In the genomic region with DNA sequence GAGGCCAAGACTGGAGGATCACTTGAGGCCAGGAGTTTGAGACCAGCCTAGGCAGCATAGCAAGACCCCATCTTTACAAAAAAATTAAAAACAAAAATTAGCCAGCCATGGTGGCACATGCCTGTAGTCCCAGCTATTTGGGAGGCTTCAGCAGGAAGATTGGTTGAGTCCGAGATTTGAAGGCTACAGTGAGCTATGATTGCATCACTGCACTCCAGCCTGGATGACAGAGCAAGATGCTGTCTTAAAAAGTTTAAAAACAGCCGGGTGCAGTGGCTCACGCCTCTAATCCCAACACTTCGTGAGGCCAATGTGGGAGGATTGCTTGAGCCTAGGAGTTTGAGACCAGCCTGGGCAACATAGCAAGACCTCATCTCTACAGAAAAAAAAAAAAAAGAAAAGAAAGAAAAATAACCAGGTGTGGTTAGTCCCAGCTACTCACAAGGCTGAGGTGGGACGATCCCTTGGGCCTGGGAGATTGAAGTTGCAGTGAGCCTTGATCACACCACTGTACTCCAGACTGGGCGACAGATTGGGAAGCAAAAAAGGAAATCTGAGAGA, we compare ENCODE assay signal across 3 cellular contexts.
TF ChIP-seq lines count a peak whose summit lies in the region.

No MANE protein-coding gene starts in this region.

TF ChIP-seq in HEK293, 187 proteins besides CTCF, POLR2A, EP300 and RAD21:
- TF ChIP-seq GLI4 (tag by site-specific recombination; IDR thresholded peaks at IDR 0.05): no peak
- TF ChIP-seq ZBTB17 (tag by site-specific recombination; IDR thresholded peaks at IDR 0.05): peak; percentile 33; the same call in 1 of the 2 replicates

TF ChIP-seq in IMR-90, 13 proteins besides CTCF, POLR2A, EP300 and RAD21:
- no peak for TF ChIP-seq RFX5 (IDR thresholded peaks at IDR 0.05; ENCODE audit: low read depth, low read length)
- peak; percentile 49; the same call in 1 of the 2 replicates for TF ChIP-seq CEBPB (IDR thresholded peaks at IDR 0.05; ENCODE audit: low read depth, low read length)

TF ChIP-seq in K562, 482 proteins besides CTCF, POLR2A, EP300 and RAD21 (continues in another document):
- TF ChIP-seq NFE2 (IDR thresholded peaks at IDR 0.05; ENCODE audit: low read depth): peak; percentile 65
- TF ChIP-seq MTA3 (IDR thresholded peaks at IDR 0.05; ENCODE audit: borderline replicate concordance): 0 out of 2 replicates have a peak, but pooled peaks have one; percentile 22
- TF ChIP-seq ARID1B (IDR thresholded peaks at IDR 0.05): peak; percentile 50; the same call in 1 of the 2 replicates
- peak in 1 of 2 experiments; percentile 49; a peak in 1 of 4 replicates for TF ChIP-seq TRIM24 (IDR thresholded peaks at IDR 0.05)
- TF ChIP-seq HDAC2 (IDR thresholded peaks at IDR 0.05): 0 out of 2 replicates have a peak, but pooled peaks have one; percentile 54
- peak; percentile 79 for TF ChIP-seq CEBPG (CRISPR knock-in tag; IDR thresholded peaks at IDR 0.05)
- peak; percentile 90 to 93 for TF ChIP-seq CEBPG (tag; conservative IDR thresholded peaks at IDR 0.05 in 1 of 2, IDR thresholded peaks at IDR 0.05 in 1 of 2)
- TF ChIP-seq DIDO1 (tag; IDR thresholded peaks at IDR 0.05; ENCODE audit: low read depth): no peak
- TF ChIP-seq, protein P1, sequence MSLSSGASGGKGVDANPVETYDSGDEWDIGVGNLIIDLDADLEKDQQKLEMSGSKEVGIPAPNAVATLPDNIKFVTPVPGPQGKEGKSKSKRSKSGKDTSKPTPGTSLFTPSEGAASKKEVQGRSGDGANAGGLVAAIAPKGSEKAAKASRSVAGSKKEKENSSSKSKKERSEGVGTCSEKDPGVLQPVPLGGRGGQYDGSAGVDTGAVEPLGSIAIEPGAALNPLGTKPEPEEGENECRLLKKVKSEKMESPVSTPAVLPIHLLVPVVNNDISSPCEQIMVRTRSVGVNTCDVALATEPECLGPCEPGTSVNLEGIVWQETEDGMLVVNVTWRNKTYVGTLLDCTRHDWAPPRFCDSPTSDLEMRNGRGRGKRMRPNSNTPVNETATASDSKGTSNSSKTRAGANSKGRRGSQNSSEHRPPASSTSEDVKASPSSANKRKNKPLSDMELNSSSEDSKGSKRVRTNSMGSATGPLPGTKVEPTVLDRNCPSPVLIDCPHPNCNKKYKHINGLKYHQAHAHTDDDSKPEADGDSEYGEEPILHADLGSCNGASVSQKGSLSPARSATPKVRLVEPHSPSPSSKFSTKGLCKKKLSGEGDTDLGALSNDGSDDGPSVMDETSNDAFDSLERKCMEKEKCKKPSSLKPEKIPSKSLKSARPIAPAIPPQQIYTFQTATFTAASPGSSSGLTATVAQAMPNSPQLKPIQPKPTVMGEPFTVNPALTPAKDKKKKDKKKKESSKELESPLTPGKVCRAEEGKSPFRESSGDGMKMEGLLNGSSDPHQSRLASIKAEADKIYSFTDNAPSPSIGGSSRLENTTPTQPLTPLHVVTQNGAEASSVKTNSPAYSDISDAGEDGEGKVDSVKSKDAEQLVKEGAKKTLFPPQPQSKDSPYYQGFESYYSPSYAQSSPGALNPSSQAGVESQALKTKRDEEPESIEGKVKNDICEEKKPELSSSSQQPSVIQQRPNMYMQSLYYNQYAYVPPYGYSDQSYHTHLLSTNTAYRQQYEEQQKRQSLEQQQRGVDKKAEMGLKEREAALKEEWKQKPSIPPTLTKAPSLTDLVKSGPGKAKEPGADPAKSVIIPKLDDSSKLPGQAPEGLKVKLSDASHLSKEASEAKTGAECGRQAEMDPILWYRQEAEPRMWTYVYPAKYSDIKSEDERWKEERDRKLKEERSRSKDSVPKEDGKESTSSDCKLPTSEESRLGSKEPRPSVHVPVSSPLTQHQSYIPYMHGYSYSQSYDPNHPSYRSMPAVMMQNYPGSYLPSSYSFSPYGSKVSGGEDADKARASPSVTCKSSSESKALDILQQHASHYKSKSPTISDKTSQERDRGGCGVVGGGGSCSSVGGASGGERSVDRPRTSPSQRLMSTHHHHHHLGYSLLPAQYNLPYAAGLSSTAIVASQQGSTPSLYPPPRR (CRISPR knock-in tag; IDR thresholded peaks at IDR 0.05; ENCODE audit: borderline replicate concordance): no peak
- peak; percentile 71; the same call in 1 of the 2 replicates for TF ChIP-seq ATF7 (IDR thresholded peaks at IDR 0.05)
- TF ChIP-seq, protein P2, sequence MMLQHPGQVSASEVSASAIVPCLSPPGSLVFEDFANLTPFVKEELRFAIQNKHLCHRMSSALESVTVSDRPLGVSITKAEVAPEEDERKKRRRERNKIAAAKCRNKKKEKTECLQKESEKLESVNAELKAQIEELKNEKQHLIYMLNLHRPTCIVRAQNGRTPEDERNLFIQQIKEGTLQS (IDR thresholded peaks at IDR 0.05): peak; percentile 96
- TF ChIP-seq, protein P2 (CRISPR knock-in tag; conservative IDR thresholded peaks at IDR 0.05): no peak
- TF ChIP-seq, protein P3, sequence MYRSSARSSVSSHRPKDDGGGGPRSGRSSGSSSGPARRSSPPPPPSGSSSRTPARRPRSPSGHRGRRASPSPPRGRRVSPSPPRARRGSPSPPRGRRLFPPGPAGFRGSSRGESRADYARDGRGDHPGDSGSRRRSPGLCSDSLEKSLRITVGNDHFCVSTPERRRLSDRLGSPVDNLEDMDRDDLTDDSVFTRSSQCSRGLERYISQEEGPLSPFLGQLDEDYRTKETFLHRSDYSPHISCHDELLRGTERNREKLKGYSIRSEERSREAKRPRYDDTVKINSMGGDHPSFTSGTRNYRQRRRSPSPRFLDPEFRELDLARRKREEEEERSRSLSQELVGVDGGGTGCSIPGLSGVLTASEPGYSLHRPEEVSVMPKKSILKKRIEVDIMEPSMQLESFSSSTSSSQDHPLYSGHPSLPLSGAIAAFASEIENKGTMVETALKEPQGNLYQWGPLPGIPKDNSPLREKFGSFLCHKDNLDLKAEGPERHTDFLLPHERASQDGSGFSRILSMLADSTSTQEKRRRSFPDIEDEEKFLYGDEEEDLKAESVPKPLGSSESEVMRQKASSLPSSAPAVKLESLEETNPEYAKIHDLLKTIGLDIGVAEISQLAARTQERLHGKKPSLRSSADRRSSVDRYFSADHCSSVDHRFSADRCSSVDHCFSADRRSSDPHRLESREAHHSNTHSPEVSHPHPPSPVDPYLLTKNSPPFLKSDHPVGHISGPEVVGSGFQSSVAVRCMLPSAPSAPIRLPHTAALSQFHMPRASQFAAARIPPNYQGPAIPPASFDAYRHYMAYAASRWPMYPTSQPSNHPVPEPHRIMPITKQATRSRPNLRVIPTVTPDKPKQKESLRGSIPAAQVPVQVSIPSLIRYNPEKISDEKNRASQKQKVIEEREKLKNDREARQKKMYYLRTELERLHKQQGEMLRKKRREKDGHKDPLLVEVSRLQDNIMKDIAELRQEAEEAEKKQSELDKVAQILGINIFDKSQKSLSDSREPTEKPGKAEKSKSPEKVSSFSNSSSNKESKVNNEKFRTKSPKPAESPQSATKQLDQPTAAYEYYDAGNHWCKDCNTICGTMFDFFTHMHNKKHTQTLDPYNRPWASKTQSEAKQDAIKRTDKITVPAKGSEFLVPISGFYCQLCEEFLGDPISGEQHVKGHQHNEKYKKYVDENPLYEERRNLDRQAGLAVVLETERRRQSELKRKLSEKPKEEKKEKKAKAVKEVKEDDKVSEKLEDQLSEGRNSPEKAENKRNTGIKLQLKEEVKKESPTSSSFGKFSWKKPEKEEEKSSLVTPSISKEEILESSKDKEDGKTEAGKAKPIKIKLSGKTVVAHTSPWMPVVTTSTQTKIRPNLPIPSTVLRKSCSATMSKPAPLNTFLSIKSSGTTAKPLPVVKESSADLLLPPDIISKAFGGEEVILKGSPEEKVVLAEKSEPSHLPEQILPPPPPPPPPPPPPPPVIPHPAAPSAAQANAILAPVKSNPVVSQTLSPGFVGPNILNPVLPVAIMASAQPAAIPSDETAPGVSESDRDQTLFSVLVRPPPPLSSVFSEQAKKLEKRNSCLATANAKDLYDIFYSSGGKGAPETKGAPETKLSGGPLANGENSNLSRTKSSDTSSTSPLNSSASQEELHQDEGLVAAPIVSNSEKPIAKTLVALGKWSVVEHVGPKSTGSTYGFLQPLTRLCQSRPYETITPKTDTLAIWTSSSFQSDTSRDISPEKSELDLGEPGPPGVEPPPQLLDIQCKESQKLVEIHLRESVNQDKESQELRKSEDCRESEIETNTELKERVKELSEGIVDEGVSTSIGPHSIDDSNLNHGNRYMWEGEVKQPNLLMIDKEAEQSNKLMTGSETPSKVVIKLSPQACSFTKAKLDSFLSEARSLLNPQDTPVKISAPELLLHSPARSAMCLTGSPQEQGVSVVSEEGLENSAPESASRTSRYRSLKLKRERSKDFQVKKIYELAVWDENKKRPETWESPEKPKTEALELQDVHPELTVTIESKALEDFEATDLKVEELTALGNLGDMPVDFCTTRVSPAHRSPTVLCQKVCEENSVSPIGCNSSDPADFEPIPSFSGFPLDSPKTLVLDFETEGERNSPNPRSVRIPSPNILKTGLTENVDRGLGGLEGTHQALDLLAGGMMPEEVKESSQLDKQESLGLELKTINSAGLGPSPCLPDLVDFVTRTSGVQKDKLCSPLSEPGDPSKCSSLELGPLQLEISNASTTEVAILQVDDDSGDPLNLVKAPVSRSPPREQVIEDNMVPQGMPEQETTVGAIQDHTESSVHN (IDR thresholded peaks at IDR 0.05; ENCODE audit: borderline replicate concordance in 1 of 2, low read depth in 1 of 2): 0 out of 4 replicates have a peak, but pooled peaks of 1 of the 2 experiments have one; percentile 27
- TF ChIP-seq RCOR1 (IDR thresholded peaks at IDR 0.05; ENCODE audit: borderline replicate concordance in 1 of 2, low read depth in 2 of 2, low read length in 2 of 2): peak in 1 of 2 experiments; percentile 50; a peak in 1 of 4 replicates
- peak; percentile 38; the same call in 1 of the 2 replicates for TF ChIP-seq CTBP1 (IDR thresholded peaks at IDR 0.05; ENCODE audit: borderline replicate concordance)
- TF ChIP-seq, protein P4, sequence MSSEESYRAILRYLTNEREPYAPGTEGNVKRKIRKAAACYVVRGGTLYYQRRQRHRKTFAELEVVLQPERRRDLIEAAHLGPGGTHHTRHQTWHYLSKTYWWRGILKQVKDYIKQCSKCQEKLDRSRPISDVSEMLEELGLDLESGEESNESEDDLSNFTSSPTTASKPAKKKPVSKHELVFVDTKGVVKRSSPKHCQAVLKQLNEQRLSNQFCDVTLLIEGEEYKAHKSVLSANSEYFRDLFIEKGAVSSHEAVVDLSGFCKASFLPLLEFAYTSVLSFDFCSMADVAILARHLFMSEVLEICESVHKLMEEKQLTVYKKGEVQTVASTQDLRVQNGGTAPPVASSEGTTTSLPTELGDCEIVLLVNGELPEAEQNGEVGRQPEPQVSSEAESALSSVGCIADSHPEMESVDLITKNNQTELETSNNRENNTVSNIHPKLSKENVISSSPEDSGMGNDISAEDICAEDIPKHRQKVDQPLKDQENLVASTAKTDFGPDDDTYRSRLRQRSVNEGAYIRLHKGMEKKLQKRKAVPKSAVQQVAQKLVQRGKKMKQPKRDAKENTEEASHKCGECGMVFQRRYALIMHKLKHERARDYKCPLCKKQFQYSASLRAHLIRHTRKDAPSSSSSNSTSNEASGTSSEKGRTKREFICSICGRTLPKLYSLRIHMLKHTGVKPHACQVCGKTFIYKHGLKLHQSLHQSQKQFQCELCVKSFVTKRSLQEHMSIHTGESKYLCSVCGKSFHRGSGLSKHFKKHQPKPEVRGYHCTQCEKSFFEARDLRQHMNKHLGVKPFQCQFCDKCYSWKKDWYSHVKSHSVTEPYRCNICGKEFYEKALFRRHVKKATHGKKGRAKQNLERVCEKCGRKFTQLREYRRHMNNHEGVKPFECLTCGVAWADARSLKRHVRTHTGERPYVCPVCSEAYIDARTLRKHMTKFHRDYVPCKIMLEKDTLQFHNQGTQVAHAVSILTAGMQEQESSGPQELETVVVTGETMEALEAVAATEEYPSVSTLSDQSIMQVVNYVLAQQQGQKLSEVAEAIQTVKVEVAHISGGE (CRISPR knock-in tag; IDR thresholded peaks at IDR 0.05): no peak
- TF ChIP-seq ZBTB7A (IDR thresholded peaks at IDR 0.05; ENCODE audit: borderline replicate concordance, control insufficient read depth, low read depth, low read length): no peak
- TF ChIP-seq, protein P5, sequence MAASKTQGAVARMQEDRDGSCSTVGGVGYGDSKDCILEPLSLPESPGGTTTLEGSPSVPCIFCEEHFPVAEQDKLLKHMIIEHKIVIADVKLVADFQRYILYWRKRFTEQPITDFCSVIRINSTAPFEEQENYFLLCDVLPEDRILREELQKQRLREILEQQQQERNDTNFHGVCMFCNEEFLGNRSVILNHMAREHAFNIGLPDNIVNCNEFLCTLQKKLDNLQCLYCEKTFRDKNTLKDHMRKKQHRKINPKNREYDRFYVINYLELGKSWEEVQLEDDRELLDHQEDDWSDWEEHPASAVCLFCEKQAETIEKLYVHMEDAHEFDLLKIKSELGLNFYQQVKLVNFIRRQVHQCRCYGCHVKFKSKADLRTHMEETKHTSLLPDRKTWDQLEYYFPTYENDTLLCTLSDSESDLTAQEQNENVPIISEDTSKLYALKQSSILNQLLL (CRISPR knock-in tag; IDR thresholded peaks at IDR 0.05; ENCODE audit: borderline replicate concordance): no peak
- no peak for TF ChIP-seq ZNF589 (CRISPR knock-in tag; IDR thresholded peaks at IDR 0.05; ENCODE audit: low read depth)
- TF ChIP-seq BMI1 (IDR thresholded peaks at IDR 0.05; ENCODE audit: low read length): no peak
- TF ChIP-seq L3MBTL2 (IDR thresholded peaks at IDR 0.05): peak; percentile 31; the same call in 1 of the 2 replicates
- TF ChIP-seq MAFG (tag; conservative IDR thresholded peaks at IDR 0.05): peak; percentile 62
- TF ChIP-seq JUND (IDR thresholded peaks at IDR 0.05; ENCODE audit: borderline replicate concordance, low read depth, low read length): peak; percentile 50; the same call in 1 of the 2 replicates
- TF ChIP-seq JUND (tag; IDR thresholded peaks at IDR 0.05; ENCODE audit: borderline replicate concordance, low read depth, low read length): 0 out of 3 replicates have a peak, but pooled peaks have one; percentile 18
- no peak for TF ChIP-seq NR2F6 (CRISPR knock-in tag; IDR thresholded peaks at IDR 0.05)
- TF ChIP-seq, protein P6, sequence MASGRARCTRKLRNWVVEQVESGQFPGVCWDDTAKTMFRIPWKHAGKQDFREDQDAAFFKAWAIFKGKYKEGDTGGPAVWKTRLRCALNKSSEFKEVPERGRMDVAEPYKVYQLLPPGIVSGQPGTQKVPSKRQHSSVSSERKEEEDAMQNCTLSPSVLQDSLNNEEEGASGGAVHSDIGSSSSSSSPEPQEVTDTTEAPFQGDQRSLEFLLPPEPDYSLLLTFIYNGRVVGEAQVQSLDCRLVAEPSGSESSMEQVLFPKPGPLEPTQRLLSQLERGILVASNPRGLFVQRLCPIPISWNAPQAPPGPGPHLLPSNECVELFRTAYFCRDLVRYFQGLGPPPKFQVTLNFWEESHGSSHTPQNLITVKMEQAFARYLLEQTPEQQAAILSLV (tag; IDR thresholded peaks at IDR 0.05): peak; percentile 74
- TF ChIP-seq, protein P7, sequence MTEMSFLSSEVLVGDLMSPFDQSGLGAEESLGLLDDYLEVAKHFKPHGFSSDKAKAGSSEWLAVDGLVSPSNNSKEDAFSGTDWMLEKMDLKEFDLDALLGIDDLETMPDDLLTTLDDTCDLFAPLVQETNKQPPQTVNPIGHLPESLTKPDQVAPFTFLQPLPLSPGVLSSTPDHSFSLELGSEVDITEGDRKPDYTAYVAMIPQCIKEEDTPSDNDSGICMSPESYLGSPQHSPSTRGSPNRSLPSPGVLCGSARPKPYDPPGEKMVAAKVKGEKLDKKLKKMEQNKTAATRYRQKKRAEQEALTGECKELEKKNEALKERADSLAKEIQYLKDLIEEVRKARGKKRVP (CRISPR knock-in tag; IDR thresholded peaks at IDR 0.05): no peak
- TF ChIP-seq CEBPB (tag; IDR thresholded peaks at IDR 0.05): peak; percentile 94
- no peak for TF ChIP-seq ZNF766 (CRISPR knock-in tag; conservative IDR thresholded peaks at IDR 0.05)
